In genomic region chr4:138190452-138190858, GRCh38 we compare ENCODE assay signal across 10 cellular contexts. TPM values are rescaled to one million over a fixed set of nuclear protein-coding genes. Genes with fewer than 3 reads are reported as not detected.
DNase-seq lines count a peak whose midpoint lies in the region; ATAC-seq and TF ChIP-seq lines count a peak whose summit lies in the region.
"Had no signal": no experiment of that assay in that cellular context is flagged by ENCODE, and none has a peak within 500 bp of the region (broad histone marks: within the 10 kb centered on the region; RNA-seq: fewer than 3 reads in every experiment).

No MANE protein-coding gene starts in this region.

- no peaks in the 10 kb centered on the region for H3K36me3 Mint-ChIP-seq in stimulated activated effector memory CD8-positive, alpha-beta T cell treated with anti-CD3 and anti-CD28 coated beads, Interleukin-12 subunit alpha, Interleukin-12 subunit beta, amount 100 ng/mL, for 72 hours
- H3K36me3 Mint-ChIP-seq: naive thymus-derived CD8-positive, alpha-beta T cell had no signal

- no peaks in the 10 kb centered on the region for H3K9me3 ChIP-seq in mucosa of descending colon
- H3K9me3 ChIP-seq: adrenal gland had no signal

- TF ChIP-seq CTCF in mucosa of descending colon (IDR thresholded peaks at IDR 0.05) = no peak

- DNase-seq in mucosa of descending colon = no peak
- DNase-seq in DMS79 (lab: John Stamatoyannopoulos, UW) = no peak
- DNase-seq in DMS 273 treated with DMSO at 0.1 percent for 48 hours (lab: John Stamatoyannopoulos, UW) = no peak
- DNase-seq in stimulated activated effector memory CD8-positive, alpha-beta T cell treated with anti-CD3 and anti-CD28 coated beads, Interleukin-12 subunit alpha, Interleukin-12 subunit beta, amount 100 ng/mL, for 72 hours (ENCODE audit: low spot score in 2 of 2) = no peak
- no peak for DNase-seq in NCI-H82 (lab: John Stamatoyannopoulos, UW)
- DNase-seq: adrenal gland; naive thymus-derived CD8-positive, alpha-beta T cell had no signal

- H3K36me3 ChIP-seq in mucosa of descending colon (ENCODE audit: low read depth) = no peaks in the 10 kb centered on the region
- H3K36me3 ChIP-seq: adrenal gland had no signal

- no peaks in the 10 kb centered on the region for H3K4me1 ChIP-seq in mucosa of descending colon (ENCODE audit: low read depth)
- H3K4me1 ChIP-seq: adrenal gland had no signal

- peaks cover 1% of the 10 kb centered on the region for H3K9me3 Mint-ChIP-seq in stimulated activated effector memory CD8-positive, alpha-beta T cell treated with anti-CD3 and anti-CD28 coated beads, Interleukin-12 subunit alpha, Interleukin-12 subunit beta, amount 100 ng/mL, for 72 hours
- H3K9me3 Mint-ChIP-seq: naive thymus-derived CD8-positive, alpha-beta T cell had no signal

- ATAC-seq in GM18868 (IDR thresholded peaks at IDR 0.05; ENCODE audit: unreplicated experiment) = peak; percentile 99
- peak; percentile 98 for ATAC-seq in HG02623 (IDR thresholded peaks at IDR 0.05; ENCODE audit: unreplicated experiment)
- peak; percentile 99 for ATAC-seq in HG03575 (IDR thresholded peaks at IDR 0.05; ENCODE audit: extremely low read depth, insufficient number of reproducible peaks, low FRiP score, unreplicated experiment)
- ATAC-seq in mucosa of descending colon = peak; percentile 34
- ATAC-seq in stimulated activated effector memory CD8-positive, alpha-beta T cell treated with anti-CD3 and anti-CD28 coated beads, Interleukin-12 subunit alpha, Interleukin-12 subunit beta, amount 100 ng/mL, for 72 hours = no peak
- ATAC-seq: naive thymus-derived CD8-positive, alpha-beta T cell had no signal

- H3K27ac Mint-ChIP-seq in stimulated activated effector memory CD8-positive, alpha-beta T cell treated with anti-CD3 and anti-CD28 coated beads, Interleukin-12 subunit alpha, Interleukin-12 subunit beta, amount 100 ng/mL, for 72 hours = no peak overlapping the region
- H3K27ac Mint-ChIP-seq: naive thymus-derived CD8-positive, alpha-beta T cell had no signal

- H3K4me1 Mint-ChIP-seq in stimulated activated effector memory CD8-positive, alpha-beta T cell treated with anti-CD3 and anti-CD28 coated beads, Interleukin-12 subunit alpha, Interleukin-12 subunit beta, amount 100 ng/mL, for 72 hours = no peaks in the 10 kb centered on the region

- intact Hi-C loops in mucosa of descending colon (cut with DNase I, micrococcal nuclease) = no loop called here

- H3K4me3 ChIP-seq in mucosa of descending colon = no peak overlapping the region
- H3K4me3 ChIP-seq: adrenal gland had no signal

- no peak overlapping the region for H3K4me3 Mint-ChIP-seq in stimulated activated effector memory CD8-positive, alpha-beta T cell treated with anti-CD3 and anti-CD28 coated beads, Interleukin-12 subunit alpha, Interleukin-12 subunit beta, amount 100 ng/mL, for 72 hours
- H3K4me3 Mint-ChIP-seq: naive thymus-derived CD8-positive, alpha-beta T cell had no signal

RNA-seq across cellular contexts. Expression of gene SLC7A11, which starts 51.7 kb away (rescaled TPM):
- total RNA-seq in mucosa of descending colon = 1 to 10 TPM in 2 of 3 donors, under 1 TPM in 1; 0.70 to 2.9 (median 1.5) TPM
